20 cellular contexts compared by ENCODE assay signal in genomic region chr10:59099536-59099935, GRCh38.
A peak's percentile ranks its signal among the peaks of the same experiment; 100 is the strongest.
DNase-seq lines count a peak whose midpoint lies in the region; ATAC-seq and TF ChIP-seq lines count a peak whose summit lies in the region.
"Had no signal": no experiment of that assay in that cellular context is flagged by ENCODE, and none has a peak within 500 bp of the region (broad histone marks: within the 10 kb centered on the region; RNA-seq: fewer than 3 reads in every experiment).

No MANE protein-coding gene starts in this region.

- no peaks in the 10 kb centered on the region for H3K36me3 Mint-ChIP-seq in nephron (ENCODE audit: low read depth)
- H3K36me3 Mint-ChIP-seq in activated CD8-positive, alpha-beta T cell treated with anti-CD3 and anti-CD28 coated beads for 36 hours (ENCODE audit: low read depth): no peaks in the 10 kb centered on the region
- H3K36me3 Mint-ChIP-seq: activated naive CD4-positive, alpha-beta T cell treated with anti-CD3 and anti-CD28 coated beads, Interleukin-2, amount 50 U/mL, for 24 hours; CD4-positive, CD25-positive, alpha-beta regulatory T cell had no signal

- H3K27ac ChIP-seq in A673 (ENCODE audit: low read depth, low read length, poor library complexity, severe bottlenecking): no peak overlapping the region
- peak overlapping the region in 49 of 59 donors; percentile 15 to 95 (median 64) for H3K27ac ChIP-seq in dorsolateral prefrontal cortex
- H3K27ac ChIP-seq in right lobe of liver: no peak overlapping the region
- peak overlapping the region in 2 of 4 donors; percentile 43 to 58 for H3K27ac ChIP-seq in esophagus squamous epithelium
- H3K27ac ChIP-seq: HL-60 had no signal

- H3K27me3 ChIP-seq in A673 (replicated peaks; ENCODE audit: insufficient read depth, low read depth, low read length, poor library complexity): no peaks in the 10 kb centered on the region
- H3K27me3 ChIP-seq in dorsolateral prefrontal cortex: no peaks in the 10 kb centered on the region
- H3K27me3 ChIP-seq in right lobe of liver: no peaks in the 10 kb centered on the region
- no peaks in the 10 kb centered on the region for H3K27me3 ChIP-seq in esophagus squamous epithelium
- H3K27me3 ChIP-seq: esophagus muscularis mucosa, heart right ventricle had no signal

- intact Hi-C loops in A673 (cut with micrococcal nuclease; ENCODE audit: unreplicated experiment) (no loop called here), dorsolateral prefrontal cortex (cut with DNase I) (loop anchor here (5.0 to 10.0 kb wide), 4 partner anchors 75 to 135 kb away; partner anchors contain the start of gene PHYHIPL (in 1 of the 2)), right lobe of liver (cut with DNase I) (no loop called here), esophagus squamous epithelium (cut with DNase I) (no loop called here)
- intact Hi-C loops in activated CD8-positive, alpha-beta T cell treated with anti-CD3 and anti-CD28 coated beads for 36 hours (cut with micrococcal nuclease): no loop called here

- no peak for TF ChIP-seq POLR2A in right lobe of liver (IDR thresholded peaks at IDR 0.05)
- no peak for TF ChIP-seq POLR2A in esophagus squamous epithelium (IDR thresholded peaks at IDR 0.05)

- H3K27me3 Mint-ChIP-seq in nephron (ENCODE audit: low read depth): no peaks in the 10 kb centered on the region
- H3K27me3 Mint-ChIP-seq in activated CD8-positive, alpha-beta T cell treated with anti-CD3 and anti-CD28 coated beads for 36 hours: no peaks in the 10 kb centered on the region
- H3K27me3 Mint-ChIP-seq: activated naive CD4-positive, alpha-beta T cell treated with anti-CD3 and anti-CD28 coated beads, Interleukin-2, amount 50 U/mL, for 24 hours; CD4-positive, CD25-positive, alpha-beta regulatory T cell had no signal

- H3K36me3 ChIP-seq in A673 (ENCODE audit: insufficient read depth, low read length, poor library complexity, severe bottlenecking) (no peaks in the 10 kb centered on the region), right lobe of liver (no peaks in the 10 kb centered on the region), esophagus squamous epithelium (no peaks in the 10 kb centered on the region)
- H3K36me3 ChIP-seq: esophagus muscularis mucosa, heart right ventricle had no signal

- H3K4me1 Mint-ChIP-seq in nephron: peaks cover 23% of the 10 kb centered on the region
- no peaks in the 10 kb centered on the region for H3K4me1 Mint-ChIP-seq in activated CD8-positive, alpha-beta T cell treated with anti-CD3 and anti-CD28 coated beads for 36 hours (ENCODE audit: low read depth)
- H3K4me1 Mint-ChIP-seq: activated naive CD4-positive, alpha-beta T cell treated with anti-CD3 and anti-CD28 coated beads, Interleukin-2, amount 50 U/mL, for 24 hours; CD4-positive, CD25-positive, alpha-beta regulatory T cell had no signal

- CTCF ChIA-PET in A673 (lab: Charles Lee): no interaction called here
- CTCF ChIA-PET in activated CD8-positive, alpha-beta T cell treated with anti-CD3 and anti-CD28 coated beads for 36 hours (lab: Charles Lee): no interaction called here

- DNase-seq in A673 (ENCODE audit: low spot score) (peak; percentile 40), NCI-H1694 (lab: John Stamatoyannopoulos, UW) (peak; percentile 63), dorsolateral prefrontal cortex (no peak), right lobe of liver (no peak), esophagus squamous epithelium (lab: John Stamatoyannopoulos, UW) (no peak)
- DNase-seq in activated CD8-positive, alpha-beta T cell treated with anti-CD3 and anti-CD28 coated beads for 36 hours: no peak
- DNase-seq: activated T-cell treated with anti-CD3 and anti-CD28 coated beads, Interleukin-2, amount 50 U/mL, for 72 hours; CD4-positive, CD25-positive, alpha-beta regulatory T cell; cerebellar nuclear complex; DMS153; effector memory CD4-positive, alpha-beta T cell; heart right ventricle; NCI-H187 treated with DMSO at 0.1 percent for 48 hours; stimulated activated CD4-positive, alpha-beta T cell treated with anti-CD3 and anti-CD28 coated beads, Interleukin-12 subunit alpha, Interleukin-12 subunit beta, amount 100 ng/mL, for 4 hours had no signal

- no peak overlapping the region for H3K4me3 ChIP-seq in A673 (ENCODE audit: low read depth, low read length, poor library complexity, severe bottlenecking)
- peak overlapping the region in 17 of 59 donors; percentile 0 to 34 (median 17) for H3K4me3 ChIP-seq in dorsolateral prefrontal cortex
- no peak overlapping the region for H3K4me3 ChIP-seq in right lobe of liver
- no peak overlapping the region for H3K4me3 ChIP-seq in esophagus squamous epithelium
- H3K4me3 ChIP-seq: esophagus muscularis mucosa, heart right ventricle had no signal

- TF ChIP-seq CTCF in A673 (conservative IDR thresholded peaks at IDR 0.05; ENCODE audit: low read depth, low read length) (no peak), dorsolateral prefrontal cortex (IDR thresholded peaks at IDR 0.05 in 54 of 56, conservative IDR thresholded peaks at IDR 0.05 in 2 of 56; ENCODE audit: low read depth in 1 of 56, partially characterized antibody in 56 of 56) (peak in 5 of 56 donors; percentile 8 to 28 (median 23)), nephron (IDR thresholded peaks at IDR 0.05; ENCODE audit: unreplicated experiment in 3 of 3) (peak in 1 of 3 experiments; percentile 1), right lobe of liver (IDR thresholded peaks at IDR 0.05) (no peak), esophagus squamous epithelium (IDR thresholded peaks at IDR 0.05) (no peak)
- no peak for TF ChIP-seq CTCF in activated CD8-positive, alpha-beta T cell treated with anti-CD3 and anti-CD28 coated beads for 36 hours (IDR thresholded peaks at IDR 0.05)

- WGBS in right lobe of liver (ENCODE audit: insufficient coverage, low coverage, low lambda C conversion rate, missing lambda C conversion rate): 80% methylated on average over 2 of the region's 2 CpGs
- 36 to 46% methylated on average over 2 of the region's 2 CpGs for whole genome bisulfite sequencing in esophagus squamous epithelium, 2 donors

- H3K4me1 ChIP-seq in A673 (ENCODE audit: insufficient read depth, low read length, poor library complexity, severe bottlenecking): peaks cover 22% of the 10 kb centered on the region
- no peaks in the 10 kb centered on the region for H3K4me1 ChIP-seq in right lobe of liver
- peaks cover 0 to 10% (median 0%) of the 10 kb centered on the region in 3 donors for H3K4me1 ChIP-seq in esophagus squamous epithelium

- POLR2A ChIA-PET in A673 (lab: Charles Lee; ENCODE audit: low non-redundant PET): no interaction called here
- POLR2A ChIA-PET in activated CD8-positive, alpha-beta T cell treated with anti-CD3 and anti-CD28 coated beads for 36 hours (lab: Charles Lee): no interaction called here

- no peak for ATAC-seq in activated CD8-positive, alpha-beta T cell treated with anti-CD3 and anti-CD28 coated beads for 36 hours
- ATAC-seq in right lobe of liver: no peak
- ATAC-seq in GM18517 (IDR thresholded peaks at IDR 0.05; ENCODE audit: unreplicated experiment): no peak
- ATAC-seq: activated T-cell treated with anti-CD3 and anti-CD28 coated beads, Interleukin-2, amount 50 U/mL, for 72 hours; heart right ventricle; left lobe of liver had no signal

- H3K9me3 ChIP-seq in A673 (ENCODE audit: low read depth, low read length, poor library complexity, severe bottlenecking) (no peaks in the 10 kb centered on the region), right lobe of liver (no peaks in the 10 kb centered on the region), esophagus squamous epithelium (no peaks in the 10 kb centered on the region)
- H3K9me3 ChIP-seq: esophagus muscularis mucosa, heart right ventricle had no signal

- no TSS peak for BruUV-seq in A673 (replicated peaks; lab: Mats Ljungman, UMichigan)

- peak overlapping the region; percentile 78 to 96 (median 88) for H3K27ac Mint-ChIP-seq in nephron
- no peak overlapping the region for H3K27ac Mint-ChIP-seq in activated CD8-positive, alpha-beta T cell treated with anti-CD3 and anti-CD28 coated beads for 36 hours
- H3K27ac Mint-ChIP-seq: activated naive CD4-positive, alpha-beta T cell treated with anti-CD3 and anti-CD28 coated beads, Interleukin-2, amount 50 U/mL, for 24 hours; activated T-cell treated with anti-CD3 and anti-CD28 coated beads, Interleukin-2, amount 50 U/mL, for 72 hours; CD4-positive, CD25-positive, alpha-beta regulatory T cell had no signal

- no peak overlapping the region for H3K4me3 Mint-ChIP-seq in nephron
- H3K4me3 Mint-ChIP-seq in activated CD8-positive, alpha-beta T cell treated with anti-CD3 and anti-CD28 coated beads for 36 hours: no peak overlapping the region
- H3K4me3 Mint-ChIP-seq: activated naive CD4-positive, alpha-beta T cell treated with anti-CD3 and anti-CD28 coated beads, Interleukin-2, amount 50 U/mL, for 24 hours; activated T-cell treated with anti-CD3 and anti-CD28 coated beads, Interleukin-2, amount 50 U/mL, for 72 hours; CD4-positive, CD25-positive, alpha-beta regulatory T cell had no signal

- H3K9me3 Mint-ChIP-seq in nephron: no peaks in the 10 kb centered on the region
- H3K9me3 Mint-ChIP-seq in activated CD8-positive, alpha-beta T cell treated with anti-CD3 and anti-CD28 coated beads for 36 hours: peaks cover 2% of the 10 kb centered on the region
- H3K9me3 Mint-ChIP-seq: activated naive CD4-positive, alpha-beta T cell treated with anti-CD3 and anti-CD28 coated beads, Interleukin-2, amount 50 U/mL, for 24 hours had no signal

Comparison
In these comparisons a context has a peak if more than half of its experiments do, and no peak if none do; other contexts are left out.
1. DNase-seq: peak in A673 (single experiment) and NCI-H1694 (single experiment); none in dorsolateral prefrontal cortex (0 of 10), activated CD8-positive, alpha-beta T cell treated with anti-CD3 and anti-CD28 coated beads for 36 hours (single experiment), right lobe of liver (0 of 3) and esophagus squamous epithelium (single experiment).
2. H3K27ac ChIP-seq: peak in dorsolateral prefrontal cortex (49 of 59); none in A673 (single experiment) and right lobe of liver (0 of 3).
3. intact Hi-C loops: an anchor here in dorsolateral prefrontal cortex (5.0 to 10.0 kb wide); none called in A673, activated CD8-positive, alpha-beta T cell treated with anti-CD3 and anti-CD28 coated beads for 36 hours, right lobe of liver and esophagus squamous epithelium.